ENCODE assay signal across 22 cellular contexts in the genomic region with DNA sequence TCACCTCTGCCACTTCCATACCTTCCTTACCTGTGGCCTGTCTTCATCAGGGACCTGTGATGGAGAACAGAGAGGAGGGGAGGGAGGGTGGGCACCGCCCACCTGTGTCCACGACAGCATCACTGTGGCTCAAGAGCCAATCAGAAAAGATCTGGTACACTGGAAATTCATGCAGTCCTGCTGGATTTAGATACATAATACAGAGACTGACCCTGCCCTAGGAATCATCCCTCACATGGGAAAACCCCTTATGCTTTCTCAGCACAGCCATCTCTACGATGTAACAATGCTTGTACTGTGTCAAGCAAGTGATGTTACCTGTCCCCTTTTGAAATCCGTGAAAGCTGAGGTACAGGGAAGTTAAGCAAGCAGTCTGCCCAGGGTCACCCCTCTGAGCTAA.
A peak's percentile ranks its signal among the peaks of the same experiment; 100 is the strongest.
DNase-seq lines count a peak whose midpoint lies in the region; ATAC-seq and TF ChIP-seq lines count a peak whose summit lies in the region.
"Had no signal": no experiment of that assay in that cellular context is flagged by ENCODE, and none has a peak within 500 bp of the region (broad histone marks: within the 10 kb centered on the region; RNA-seq: fewer than 3 reads in every experiment).

No MANE protein-coding gene starts in this region.

- no peak overlapping the region for H3K4me2 ChIP-seq in mammary epithelial cell (ENCODE audit: insufficient read depth, low read depth, low read length)
- 0 out of 2 replicates have a peak overlapping the region, but pooled peaks have one; percentile 48 for H3K4me2 ChIP-seq in SK-N-SH
- H3K4me2 ChIP-seq in osteoblast (ENCODE audit: insufficient read depth, low read length) = peak overlapping the region; percentile 61

- H3K36me3 ChIP-seq in mammary epithelial cell (ENCODE audit: insufficient read depth, low read length) (no peaks in the 10 kb centered on the region), breast epithelium (no peaks in the 10 kb centered on the region), SK-N-SH (replicated peaks in 1 of 2; ENCODE audit: control insufficient read depth in 1 of 2, insufficient read depth in 2 of 2, low read length in 1 of 2) (peaks cover 14 to 17% of the 10 kb centered on the region in 2 experiments), osteoblast (ENCODE audit: insufficient read depth, low read length) (no peaks in the 10 kb centered on the region)
- H3K36me3 ChIP-seq: pancreas, Peyer's patch, transverse colon had no signal

- in situ Hi-C loops in mammary epithelial cell (cut with MboI; ENCODE audit: low sequenced_read_pairs in 2 of 2) = no loop called here

- H3K9me3 ChIP-seq in mammary epithelial cell (replicated peaks; ENCODE audit: insufficient read depth, low read length) (no peaks in the 10 kb centered on the region), breast epithelium (no peaks in the 10 kb centered on the region), SK-N-SH (no peaks in the 10 kb centered on the region), osteoblast (ENCODE audit: low read depth, low read length) (no peaks in the 10 kb centered on the region)
- H3K9me3 ChIP-seq: pancreas, Peyer's patch, transverse colon had no signal

- H3F3A ChIP-seq in SK-N-SH (replicated peaks; ENCODE audit: insufficient read depth) = peaks cover 8% of the 10 kb centered on the region

- H4K20me1 ChIP-seq in mammary epithelial cell (ENCODE audit: insufficient read depth, low read length) (no peaks in the 10 kb centered on the region), SK-N-SH (ENCODE audit: insufficient read depth) (no peaks in the 10 kb centered on the region), osteoblast (ENCODE audit: insufficient read depth, low read length) (no peaks in the 10 kb centered on the region)

- H3K27ac ChIP-seq in mammary epithelial cell (ENCODE audit: insufficient read depth, low read depth, low read length) (no peak overlapping the region), breast epithelium (no peak overlapping the region), SK-N-SH (ENCODE audit: low read depth in 2 of 2, low read length in 1 of 2) (peak overlapping the region in 1 of 2 experiments; percentile 66; a peak in 2 of 4 replicates), osteoblast (ENCODE audit: low read depth, low read length) (peak overlapping the region; percentile 71)
- H3K27ac ChIP-seq: HL-60, pancreas, Peyer's patch had no signal

- CTCF ChIA-PET in mammary epithelial cell (lab: Charles Lee; ENCODE audit: low non-redundant PET) = no interaction called here
- CTCF ChIA-PET in SK-N-SH (lab: Yijun Ruan, JAX) = interaction anchor here (1.6 kb wide), 1 partner anchor 13 kb away, joined by 3 read pairs; no protein-coding TSS in a partner anchor

- no peaks in the 10 kb centered on the region for H3K79me2 ChIP-seq in mammary epithelial cell (ENCODE audit: insufficient read depth, low read length)
- no peaks in the 10 kb centered on the region for H3K79me2 ChIP-seq in SK-N-SH (ENCODE audit: insufficient read depth)
- H3K79me2 ChIP-seq in osteoblast (ENCODE audit: insufficient read depth, low read length) = no peaks in the 10 kb centered on the region

- BruUV-seq in mammary epithelial cell (replicated peaks; lab: Mats Ljungman, UMichigan) = no TSS peak

- TF ChIP-seq EP300 in SK-N-SH (IDR thresholded peaks at IDR 0.05; ENCODE audit: borderline replicate concordance in 1 of 2, low read depth in 1 of 2, low read length in 1 of 2) = no peak

- TF ChIP-seq POLR2A in breast epithelium (IDR thresholded peaks at IDR 0.05) = no peak

- DNase-seq in mammary epithelial cell (peak; percentile 78), breast epithelium (ENCODE audit: low spot score in 2 of 2) (no peak), SK-N-SH (no peak), osteoblast (ENCODE audit: insufficient read length, low spot score, missing footprints) (no peak), NOMO-1 (lab: John Stamatoyannopoulos, UW; ENCODE audit: unreplicated experiment in 2 of 2) (no peak), NCI-H1048 (lab: John Stamatoyannopoulos, UW) (no peak)
- DNase-seq in activated T-cell treated with anti-CD3 and anti-CD28 coated beads, Interleukin-2, amount 50 U/mL, for 48 hours = no peak
- DNase-seq: activated CD8-positive, alpha-beta memory T cell treated with anti-CD3 and anti-CD28 coated beads, Interleukin-2, amount 50 U/mL, for 48 hours; CD8-positive, alpha-beta T cell; glutamatergic neuron; kidney; NCI-H1092; NCI-H187; nephron progenitor cell; pancreas; Peyer's patch; retina; small intestine; transverse colon had no signal

- no peak for TF ChIP-seq CTCF in mammary epithelial cell (conservative IDR thresholded peaks at IDR 0.05 in 1 of 2, IDR thresholded peaks at IDR 0.05 in 1 of 2; ENCODE audit: extremely low read depth in 1 of 2, insufficient read depth in 1 of 2, low read depth in 1 of 2, low read length in 2 of 2)
- TF ChIP-seq CTCF in breast epithelium (IDR thresholded peaks at IDR 0.05) = no peak
- no peak for TF ChIP-seq CTCF in SK-N-SH (IDR thresholded peaks at IDR 0.05)
- TF ChIP-seq CTCF in osteoblast (IDR thresholded peaks at IDR 0.05; ENCODE audit: extremely low read depth, low read depth, low read length) = no peak

- peak; percentile 5 for ATAC-seq in esophagus mucosa
- ATAC-seq: CD8-positive, alpha-beta T cell had no signal

- dilution Hi-C loops in mammary epithelial cell (cut with HindIII; ENCODE audit: low sequenced_read_pairs) = no loop called here

- no peaks in the 10 kb centered on the region for H3K9me2 ChIP-seq in SK-N-SH

- H3K4me1 ChIP-seq in mammary epithelial cell (ENCODE audit: insufficient read depth, low read length) = no peaks in the 10 kb centered on the region
- H3K4me1 ChIP-seq in breast epithelium = no peaks in the 10 kb centered on the region
- peaks cover 0 to 15% of the 10 kb centered on the region in 2 experiments; a peak in 3 of 4 replicates for H3K4me1 ChIP-seq in SK-N-SH (ENCODE audit: control insufficient read depth in 1 of 2, insufficient read depth in 2 of 2, low read depth in 1 of 2, low read length in 1 of 2)
- H3K4me1 ChIP-seq in osteoblast (ENCODE audit: insufficient read depth, low read length) = peaks cover 16% of the 10 kb centered on the region
- H3K4me1 ChIP-seq: pancreas, Peyer's patch, transverse colon had no signal

- 24% methylated on average over 4 of the region's 4 CpGs for WGBS in mammary epithelial cell (ENCODE audit: low coverage, missing lambda C conversion rate)
- 83% methylated on average over 4 of the region's 4 CpGs for WGBS in SK-N-SH (ENCODE audit: low lambda C conversion rate)

- no peak overlapping the region for H2AFZ ChIP-seq in mammary epithelial cell (ENCODE audit: low read depth, low read length)
- no peak overlapping the region for H2AFZ ChIP-seq in SK-N-SH (ENCODE audit: low read depth)
- peak overlapping the region; percentile 88 for H2AFZ ChIP-seq in osteoblast (ENCODE audit: low read length)

- H3K4me3 ChIP-seq in mammary epithelial cell (replicated peaks in 1 of 3; ENCODE audit: insufficient read depth in 1 of 3, low read depth in 2 of 3, low read length in 3 of 3) (no peak overlapping the region), breast epithelium (no peak overlapping the region), SK-N-SH (ENCODE audit: low read depth in 2 of 2, low read length in 1 of 2) (no peak overlapping the region), osteoblast (ENCODE audit: insufficient read depth, low read length) (no peak overlapping the region)
- H3K4me3 ChIP-seq: lung, pancreas, Peyer's patch, transverse colon had no signal

- TF ChIP-seq RAD21 in SK-N-SH (IDR thresholded peaks at IDR 0.05; ENCODE audit: low read length) = no peak

- H3K27me3 ChIP-seq in mammary epithelial cell (ENCODE audit: insufficient read depth, low read length) = no peaks in the 10 kb centered on the region
- no peaks in the 10 kb centered on the region for H3K27me3 ChIP-seq in breast epithelium
- no peaks in the 10 kb centered on the region for H3K27me3 ChIP-seq in SK-N-SH (ENCODE audit: insufficient read depth)
- no peaks in the 10 kb centered on the region for H3K27me3 ChIP-seq in osteoblast (ENCODE audit: insufficient read depth, low read length)
- H3K27me3 ChIP-seq: pancreas, Peyer's patch, transverse colon had no signal

- intact Hi-C loops in mammary epithelial cell (cut with micrococcal nuclease) = no loop called here
- intact Hi-C loops in breast epithelium (cut with DNase I; ENCODE audit: low total_unique reads) = no loop called here

- POLR2A ChIA-PET in SK-N-SH (lab: Yijun Ruan, JAX) = no interaction called here

- no peak overlapping the region for H3K9ac ChIP-seq in mammary epithelial cell (ENCODE audit: insufficient read depth, low read length)
- no peak overlapping the region for H3K9ac ChIP-seq in SK-N-SH

TF ChIP-seq in SK-N-SH, 30 proteins besides CTCF, POLR2A, EP300 and RAD21 (continues in another document):
- TF ChIP-seq MXI1 (IDR thresholded peaks at IDR 0.05; ENCODE audit: low read depth, low read length) (no peak), RXRA (IDR thresholded peaks at IDR 0.05; ENCODE audit: borderline replicate concordance, low read depth) (no peak), TAF1 (IDR thresholded peaks at IDR 0.05; ENCODE audit: borderline replicate concordance, low read depth, low read length) (no peak), NFIC (IDR thresholded peaks at IDR 0.05; ENCODE audit: borderline replicate concordance) (no peak), SMC3 (IDR thresholded peaks at IDR 0.05; ENCODE audit: low read depth, low read length) (no peak), JUND (IDR thresholded peaks at IDR 0.05) (no peak), EZH2phosphoT487 (IDR thresholded peaks at IDR 0.05; ENCODE audit: borderline replicate concordance, low read depth) (no peak), TEAD4 (IDR thresholded peaks at IDR 0.05; ENCODE audit: borderline replicate concordance, insufficient read depth) (no peak)
- TF ChIP-seq, protein P1, sequence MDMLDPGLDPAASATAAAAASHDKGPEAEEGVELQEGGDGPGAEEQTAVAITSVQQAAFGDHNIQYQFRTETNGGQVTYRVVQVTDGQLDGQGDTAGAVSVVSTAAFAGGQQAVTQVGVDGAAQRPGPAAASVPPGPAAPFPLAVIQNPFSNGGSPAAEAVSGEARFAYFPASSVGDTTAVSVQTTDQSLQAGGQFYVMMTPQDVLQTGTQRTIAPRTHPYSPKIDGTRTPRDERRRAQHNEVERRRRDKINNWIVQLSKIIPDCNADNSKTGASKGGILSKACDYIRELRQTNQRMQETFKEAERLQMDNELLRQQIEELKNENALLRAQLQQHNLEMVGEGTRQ (IDR thresholded peaks at IDR 0.05; ENCODE audit: borderline replicate concordance, low read depth, low read length) = no peak
- TF ChIP-seq, protein P2, sequence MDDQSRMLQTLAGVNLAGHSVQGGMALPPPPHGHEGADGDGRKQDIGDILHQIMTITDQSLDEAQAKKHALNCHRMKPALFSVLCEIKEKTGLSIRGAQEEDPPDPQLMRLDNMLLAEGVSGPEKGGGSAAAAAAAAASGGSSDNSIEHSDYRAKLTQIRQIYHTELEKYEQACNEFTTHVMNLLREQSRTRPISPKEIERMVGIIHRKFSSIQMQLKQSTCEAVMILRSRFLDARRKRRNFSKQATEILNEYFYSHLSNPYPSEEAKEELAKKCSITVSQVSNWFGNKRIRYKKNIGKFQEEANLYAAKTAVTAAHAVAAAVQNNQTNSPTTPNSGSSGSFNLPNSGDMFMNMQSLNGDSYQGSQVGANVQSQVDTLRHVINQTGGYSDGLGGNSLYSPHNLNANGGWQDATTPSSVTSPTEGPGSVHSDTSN (IDR thresholded peaks at IDR 0.05) = no peak
